Comparison of ENCODE assay signal across 1 cellular context in the genomic region with DNA sequence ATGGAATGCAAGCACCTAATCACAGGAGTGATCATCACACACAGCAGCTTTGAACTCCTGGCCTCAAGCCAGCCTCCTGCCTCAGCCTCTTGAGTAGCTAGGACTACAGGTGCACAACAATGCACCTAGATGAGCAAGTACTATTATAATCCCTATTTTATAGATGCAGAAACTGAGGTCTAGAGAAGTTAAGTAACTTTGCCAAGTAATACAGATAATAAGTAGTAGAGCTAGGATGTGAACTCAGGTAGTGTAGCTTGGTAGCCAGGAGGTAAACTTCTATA.
TF ChIP-seq lines count a peak whose summit lies in the region.

No MANE protein-coding gene starts in this region.

TF ChIP-seq in HepG2, 621 proteins besides CTCF, POLR2A, EP300 and RAD21 (continued from another document):
- TF ChIP-seq ZNF737 (CRISPR knock-in tag; IDR thresholded peaks at IDR 0.05; ENCODE audit: borderline replicate concordance) = peak; percentile 23; the same call in 1 of the 2 replicates
- TF ChIP-seq, protein P1, sequence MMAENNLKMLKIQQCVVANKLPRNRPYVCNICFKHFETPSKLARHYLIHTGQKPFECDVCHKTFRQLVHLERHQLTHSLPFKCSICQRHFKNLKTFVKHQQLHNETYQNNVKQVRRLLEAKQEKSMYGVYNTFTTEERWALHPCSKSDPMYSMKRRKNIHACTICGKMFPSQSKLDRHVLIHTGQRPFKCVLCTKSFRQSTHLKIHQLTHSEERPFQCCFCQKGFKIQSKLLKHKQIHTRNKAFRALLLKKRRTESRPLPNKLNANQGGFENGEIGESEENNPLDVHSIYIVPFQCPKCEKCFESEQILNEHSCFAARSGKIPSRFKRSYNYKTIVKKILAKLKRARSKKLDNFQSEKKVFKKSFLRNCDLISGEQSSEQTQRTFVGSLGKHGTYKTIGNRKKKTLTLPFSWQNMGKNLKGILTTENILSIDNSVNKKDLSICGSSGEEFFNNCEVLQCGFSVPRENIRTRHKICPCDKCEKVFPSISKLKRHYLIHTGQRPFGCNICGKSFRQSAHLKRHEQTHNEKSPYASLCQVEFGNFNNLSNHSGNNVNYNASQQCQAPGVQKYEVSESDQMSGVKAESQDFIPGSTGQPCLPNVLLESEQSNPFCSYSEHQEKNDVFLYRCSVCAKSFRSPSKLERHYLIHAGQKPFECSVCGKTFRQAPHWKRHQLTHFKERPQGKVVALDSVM (CRISPR knock-in tag; IDR thresholded peaks at IDR 0.05) = peak; percentile 89
- TF ChIP-seq NR2F1 (CRISPR knock-in tag; IDR thresholded peaks at IDR 0.05) = no peak
- TF ChIP-seq NR3C1 (CRISPR knock-in tag; IDR thresholded peaks at IDR 0.05) = no peak
- no peak for TF ChIP-seq ZNF841 (CRISPR knock-in tag; IDR thresholded peaks at IDR 0.05; ENCODE audit: borderline replicate concordance)
- 0 out of 2 replicates have a peak, but pooled peaks have one; percentile 12 for TF ChIP-seq ZNF7 (CRISPR knock-in tag; IDR thresholded peaks at IDR 0.05)
- 0 out of 2 replicates have a peak, but pooled peaks have one; percentile 27 for TF ChIP-seq ZNF558 (CRISPR knock-in tag; IDR thresholded peaks at IDR 0.05; ENCODE audit: borderline replicate concordance)
- no peak for TF ChIP-seq ZNF17 (CRISPR knock-in tag; IDR thresholded peaks at IDR 0.05)
- peak; percentile 40; the same call in 1 of the 2 replicates for TF ChIP-seq ZNF629 (CRISPR knock-in tag; conservative IDR thresholded peaks at IDR 0.05)
- TF ChIP-seq RORA (CRISPR knock-in tag; IDR thresholded peaks at IDR 0.05) = 0 out of 2 replicates have a peak, but pooled peaks have one; percentile 48
- TF ChIP-seq, protein P2, sequence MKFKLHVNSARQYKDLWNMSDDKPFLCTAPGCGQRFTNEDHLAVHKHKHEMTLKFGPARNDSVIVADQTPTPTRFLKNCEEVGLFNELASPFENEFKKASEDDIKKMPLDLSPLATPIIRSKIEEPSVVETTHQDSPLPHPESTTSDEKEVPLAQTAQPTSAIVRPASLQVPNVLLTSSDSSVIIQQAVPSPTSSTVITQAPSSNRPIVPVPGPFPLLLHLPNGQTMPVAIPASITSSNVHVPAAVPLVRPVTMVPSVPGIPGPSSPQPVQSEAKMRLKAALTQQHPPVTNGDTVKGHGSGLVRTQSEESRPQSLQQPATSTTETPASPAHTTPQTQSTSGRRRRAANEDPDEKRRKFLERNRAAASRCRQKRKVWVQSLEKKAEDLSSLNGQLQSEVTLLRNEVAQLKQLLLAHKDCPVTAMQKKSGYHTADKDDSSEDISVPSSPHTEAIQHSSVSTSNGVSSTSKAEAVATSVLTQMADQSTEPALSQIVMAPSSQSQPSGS (CRISPR knock-in tag; IDR thresholded peaks at IDR 0.05) = no peak
